Comparison of ENCODE assay signal across 29 cellular contexts in genomic region chr4:76996445-76996844, GRCh38. TPM values are rescaled to one million over a fixed set of nuclear protein-coding genes. Genes with fewer than 3 reads are reported as not detected.
DNase-seq lines count a peak whose midpoint lies in the region; ATAC-seq and TF ChIP-seq lines count a peak whose summit lies in the region.
"Had no signal": no experiment of that assay in that cellular context is flagged by ENCODE, and none has a peak within 500 bp of the region (broad histone marks: within the 10 kb centered on the region; RNA-seq: fewer than 3 reads in every experiment).

No MANE protein-coding gene starts in this region.

- peaks cover 11% of the 10 kb centered on the region for H3K9me3 Mint-ChIP-seq in glutamatergic neuron (ENCODE audit: unreplicated experiment)
- no peaks in the 10 kb centered on the region for H3K9me3 Mint-ChIP-seq in naive thymus-derived CD8-positive, alpha-beta T cell
- H3K9me3 Mint-ChIP-seq: activated naive CD4-positive, alpha-beta T cell treated with anti-CD3 and anti-CD28 coated beads, Interleukin-2, amount 50 U/mL, for 72 hours; effector memory CD8-positive, alpha-beta T cell; IgD-negative memory B cell; memory B cell; stimulated activated naive B cell treated with anti-CD40 and anti-IgM and Interleukin-4, amounts not matched to agents 10 μg/mL and 1 μg/mL and 100 μg/mL, for 72 hours had no signal

- H3K27ac Mint-ChIP-seq in glutamatergic neuron (ENCODE audit: unreplicated experiment) = peak overlapping the region; percentile 93
- peak overlapping the region in 3 of 10 donors; percentile 30 to 80 (median 69) for H3K27ac Mint-ChIP-seq in naive thymus-derived CD8-positive, alpha-beta T cell
- H3K27ac Mint-ChIP-seq: activated CD4-positive, alpha-beta memory T cell treated with anti-CD3 and anti-CD28 coated beads, Interleukin-2, amount 10 ng/mL, durations not matched to agents 7 days and 5 days; effector memory CD8-positive, alpha-beta T cell; IgD-negative memory B cell; memory B cell; stimulated activated naive B cell treated with anti-CD40 and anti-IgM and Interleukin-4, amounts not matched to agents 10 μg/mL and 1 μg/mL and 100 μg/mL, for 72 hours had no signal

- ATAC-seq in stimulated activated naive CD8-positive, alpha-beta T cell treated with anti-CD3 and anti-CD28 coated beads, Interleukin-15, Interleukin-2, amounts not matched to agents 100 U/mL and 50 U/mL, for 24 hours = no peak
- no peak for ATAC-seq in naive thymus-derived CD8-positive, alpha-beta T cell
- ATAC-seq: effector memory CD8-positive, alpha-beta T cell; left lung; stimulated activated naive B cell treated with anti-CD40 and anti-IgM and Interleukin-4, amounts not matched to agents 10 μg/mL and 1 μg/mL and 100 μg/mL, for 72 hours had no signal

- DNase-seq in NCI-H2171 treated with DMSO at 0.1 percent for 48 hours (lab: John Stamatoyannopoulos, UW) (peak; percentile 29), NCI-H2171 (lab: John Stamatoyannopoulos, UW) (no peak), NCI-H128 (lab: John Stamatoyannopoulos, UW; ENCODE audit: unreplicated experiment) (peak; percentile 60), NCI-H524 (lab: John Stamatoyannopoulos, UW) (peak; percentile 33 to 76), glutamatergic neuron (no peak), cerebellar nuclear complex (lab: John Stamatoyannopoulos, UW) (no peak)
- no peak for DNase-seq in stimulated activated naive CD8-positive, alpha-beta T cell treated with anti-CD3 and anti-CD28 coated beads, Interleukin-15, Interleukin-2, amounts not matched to agents 100 U/mL and 50 U/mL, for 24 hours
- DNase-seq in naive thymus-derived CD8-positive, alpha-beta T cell = no peak
- DNase-seq: 8988T; activated CD4-positive, alpha-beta memory T cell treated with anti-CD3 and anti-CD28 coated beads, Interleukin-2, amount 10 ng/mL, durations not matched to agents 7 days and 5 days; activated CD4-positive, alpha-beta T cell treated with anti-CD3 and anti-CD28 coated beads for 1 hour; activated CD8-positive, alpha-beta memory T cell treated with anti-CD3 and anti-CD28 coated beads, Interleukin-2, amount 50 U/mL, for 4 hours; aorta; Calu3; DND-41; effector memory CD8-positive, alpha-beta T cell; GF-D8; GOT3; head of caudate nucleus; left lung; NCI-H1930; PC-9; posterior cingulate gyrus; small intestine; stimulated activated naive B cell treated with anti-CD40 and anti-IgM and Interleukin-4, amounts not matched to agents 10 μg/mL and 1 μg/mL and 100 μg/mL, for 72 hours had no signal

- peaks cover 5% of the 10 kb centered on the region for H3K36me3 Mint-ChIP-seq in glutamatergic neuron (ENCODE audit: unreplicated experiment)
- H3K36me3 Mint-ChIP-seq in naive thymus-derived CD8-positive, alpha-beta T cell = peaks cover 0 to 35% (median 25%) of the 10 kb centered on the region in 3 donors

- no peak for TF ChIP-seq CTCF in glutamatergic neuron (IDR thresholded peaks at IDR 0.05; ENCODE audit: partially characterized antibody, unreplicated experiment)

- POLR2A ChIA-PET in naive thymus-derived CD8-positive, alpha-beta T cell (lab: Charles Lee) = interaction anchor here (0.6 to 5.6 kb wide), 4 partner anchors 10 to 160 kb away, joined by 4 to 49 read pairs (median 8); no protein-coding TSS in a partner anchor

- H3K4me1 Mint-ChIP-seq in glutamatergic neuron (ENCODE audit: low read depth, unreplicated experiment) = peaks cover 52% of the 10 kb centered on the region
- peaks cover 23 to 51% (median 46%) of the 10 kb centered on the region in 4 donors for H3K4me1 Mint-ChIP-seq in naive thymus-derived CD8-positive, alpha-beta T cell
- H3K4me1 Mint-ChIP-seq: CD14-positive monocyte had no signal

- peak overlapping the region; percentile 41 for H3K4me3 Mint-ChIP-seq in glutamatergic neuron (ENCODE audit: unreplicated experiment)
- H3K4me3 Mint-ChIP-seq in naive thymus-derived CD8-positive, alpha-beta T cell = no peak overlapping the region
- H3K4me3 Mint-ChIP-seq: activated CD4-positive, alpha-beta memory T cell treated with anti-CD3 and anti-CD28 coated beads, Interleukin-2, amount 10 ng/mL, durations not matched to agents 7 days and 5 days; CD14-positive monocyte; effector memory CD8-positive, alpha-beta T cell; IgD-negative memory B cell; memory B cell; stimulated activated naive B cell treated with anti-CD40 and anti-IgM and Interleukin-4, amounts not matched to agents 10 μg/mL and 1 μg/mL and 100 μg/mL, for 72 hours had no signal

- peaks cover 2% of the 10 kb centered on the region for H3K27me3 Mint-ChIP-seq in glutamatergic neuron (ENCODE audit: unreplicated experiment)
- H3K27me3 Mint-ChIP-seq in naive thymus-derived CD8-positive, alpha-beta T cell = no peaks in the 10 kb centered on the region
- H3K27me3 Mint-ChIP-seq: effector memory CD8-positive, alpha-beta T cell; IgD-negative memory B cell; memory B cell; stimulated activated naive B cell treated with anti-CD40 and anti-IgM and Interleukin-4, amounts not matched to agents 10 μg/mL and 1 μg/mL and 100 μg/mL, for 72 hours had no signal

RNA-seq across cellular contexts. Expression of gene SEPTIN11, which starts 46.9 kb away (rescaled TPM):
- 422 TPM for total RNA-seq in glutamatergic neuron (ENCODE audit: unreplicated experiment)
- total RNA-seq in naive thymus-derived CD8-positive, alpha-beta T cell = 10 to 100 TPM; 50.7 to 56.7 TPM
- 10 to 100 TPM; 44.8 to 49.5 (median 46.0) TPM for polyA plus RNA-seq in naive thymus-derived CD8-positive, alpha-beta T cell

Comparison
In these comparisons a context has a peak if more than half of its experiments do, and no peak if none do; other contexts are left out.
1. DNase-seq: peak in NCI-H2171 treated with DMSO at 0.1 percent for 48 hours (single experiment), NCI-H128 (single experiment) and NCI-H524 (2 of 2); none in NCI-H2171 (single experiment), glutamatergic neuron (single experiment), stimulated activated naive CD8-positive, alpha-beta T cell treated with anti-CD3 and anti-CD28 coated beads, Interleukin-15, Interleukin-2, amounts not matched to agents 100 U/mL and 50 U/mL, for 24 hours (single experiment), naive thymus-derived CD8-positive, alpha-beta T cell (0 of 10) and cerebellar nuclear complex (0 of 2).